11 cellular contexts compared by ENCODE assay signal in genomic region chr6:152380351-152380767, GRCh38.
DNase-seq lines count a peak whose midpoint lies in the region; ATAC-seq and TF ChIP-seq lines count a peak whose summit lies in the region.
"Had no signal": no experiment of that assay in that cellular context is flagged by ENCODE, and none has a peak within 500 bp of the region (broad histone marks: within the 10 kb centered on the region; RNA-seq: fewer than 3 reads in every experiment).

No MANE protein-coding gene starts in this region.

- H3K4me3 Mint-ChIP-seq in natural killer cell, result peak overlapping the region; percentile 56
- H3K4me3 Mint-ChIP-seq: activated naive CD8-positive, alpha-beta T cell treated with anti-CD3 and anti-CD28 coated beads, Interleukin-2, amount 10 ng/mL, durations not matched to agents 7 days and 5 days; IgD-negative memory B cell; stimulated activated naive CD8-positive, alpha-beta T cell treated with anti-CD3 and anti-CD28 coated beads, Interleukin-15, Interleukin-2, amounts not matched to agents 100 ng/mL and 50 ng/mL, for 24 hours had no signal

- no peak for TF ChIP-seq CTCF in natural killer cell (IDR thresholded peaks at IDR 0.05)

- no peaks in the 10 kb centered on the region for H3K27me3 Mint-ChIP-seq in natural killer cell (ENCODE audit: low read depth in 2 of 2)
- H3K27me3 Mint-ChIP-seq: stimulated activated naive CD8-positive, alpha-beta T cell treated with anti-CD3 and anti-CD28 coated beads, Interleukin-15, Interleukin-2, amounts not matched to agents 100 ng/mL and 50 ng/mL, for 24 hours had no signal

- DNase-seq in A172 (ENCODE audit: low spot score) (peak; percentile 71), NCI-H82 treated with DMSO at 0.1 percent for 48 hours (lab: John Stamatoyannopoulos, UW; ENCODE audit: unreplicated experiment) (peak; percentile 96), natural killer cell (no peak), epidermal melanocyte (ENCODE audit: insufficient read length, low spot score) (no peak), GM19240 (ENCODE audit: insufficient read length, low spot score) (no peak), NCI-H345 (lab: John Stamatoyannopoulos, UW) (no peak)
- no peak for DNase-seq in activated CD4-positive, alpha-beta T cell treated with anti-CD3 and anti-CD28 coated beads, Interleukin-2, amount 50 U/mL, for 48 hours
- DNase-seq: activated naive CD8-positive, alpha-beta T cell treated with anti-CD3 and anti-CD28 coated beads, Interleukin-2, amount 10 ng/mL, durations not matched to agents 7 days and 5 days had no signal

- H3K4me1 Mint-ChIP-seq in natural killer cell, result peaks cover 25 to 35% of the 10 kb centered on the region in 2 donors
- H3K4me1 Mint-ChIP-seq: activated naive CD8-positive, alpha-beta T cell treated with anti-CD3 and anti-CD28 coated beads, Interleukin-2, amount 10 ng/mL, durations not matched to agents 7 days and 5 days; IgD-negative memory B cell had no signal

- intact Hi-C loops in natural killer cell (cut with micrococcal nuclease), result no loop called here

- H3K9me3 Mint-ChIP-seq in natural killer cell, result no peaks in the 10 kb centered on the region
- H3K9me3 Mint-ChIP-seq: activated naive CD8-positive, alpha-beta T cell treated with anti-CD3 and anti-CD28 coated beads, Interleukin-2, amount 10 ng/mL, durations not matched to agents 7 days and 5 days; IgD-negative memory B cell; stimulated activated naive CD8-positive, alpha-beta T cell treated with anti-CD3 and anti-CD28 coated beads, Interleukin-15, Interleukin-2, amounts not matched to agents 100 ng/mL and 50 ng/mL, for 24 hours had no signal

- peak overlapping the region; percentile 79 to 82 for H3K27ac Mint-ChIP-seq in natural killer cell
- H3K27ac Mint-ChIP-seq: activated naive CD8-positive, alpha-beta T cell treated with anti-CD3 and anti-CD28 coated beads, Interleukin-2, amount 10 ng/mL, durations not matched to agents 7 days and 5 days; IgD-negative memory B cell; stimulated activated naive CD8-positive, alpha-beta T cell treated with anti-CD3 and anti-CD28 coated beads, Interleukin-15, Interleukin-2, amounts not matched to agents 100 ng/mL and 50 ng/mL, for 24 hours had no signal

- peaks cover 16% of the 10 kb centered on the region for H3K36me3 Mint-ChIP-seq in natural killer cell
- H3K36me3 Mint-ChIP-seq: activated naive CD8-positive, alpha-beta T cell treated with anti-CD3 and anti-CD28 coated beads, Interleukin-2, amount 10 ng/mL, durations not matched to agents 7 days and 5 days; IgD-negative memory B cell had no signal

- ATAC-seq in esophagus mucosa, result peak; percentile 37
- ATAC-seq in natural killer cell, result peak; percentile 27 to 81 (median 57)

Comparison
In these comparisons a context has a peak if more than half of its experiments do, and no peak if none do; other contexts are left out.
1. DNase-seq: peak in A172 (single experiment) and NCI-H82 treated with DMSO at 0.1 percent for 48 hours (single experiment); none in natural killer cell (single experiment), epidermal melanocyte (single experiment), activated CD4-positive, alpha-beta T cell treated with anti-CD3 and anti-CD28 coated beads, Interleukin-2, amount 50 U/mL, for 48 hours (0 of 2), GM19240 (single experiment) and NCI-H345 (single experiment).